In the genomic region with DNA sequence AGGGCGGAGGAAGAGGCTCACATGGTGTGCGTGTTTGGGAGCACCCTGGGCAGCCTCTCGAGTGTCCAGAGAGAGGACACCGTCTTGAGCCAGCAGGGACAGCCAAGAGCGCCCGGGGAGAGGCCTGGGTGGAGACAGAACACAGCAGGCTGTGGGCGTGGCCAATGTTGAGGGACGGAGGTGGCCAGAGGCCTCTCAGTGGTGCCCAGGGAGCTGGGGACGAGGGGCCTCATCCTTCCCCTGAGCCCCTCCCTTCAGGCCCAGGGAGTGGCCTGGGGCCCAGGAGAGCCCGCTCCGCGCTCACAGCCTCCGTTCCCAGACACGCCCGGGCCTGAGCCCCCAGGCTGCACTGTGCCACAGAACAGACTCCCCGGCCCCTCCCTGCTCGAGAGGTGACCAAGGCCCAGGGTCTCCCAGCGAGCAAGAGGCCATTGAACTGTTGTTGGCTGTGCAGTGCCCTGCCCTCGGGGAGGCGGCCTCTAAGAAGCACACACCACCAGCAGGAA, we compare ENCODE assay signal across 9 cellular contexts. TPM values are rescaled to one million over a fixed set of nuclear protein-coding genes. Genes with fewer than 3 reads are reported as not detected.
DNase-seq lines count a peak whose midpoint lies in the region; ATAC-seq and TF ChIP-seq lines count a peak whose summit lies in the region.
"Had no signal": no experiment of that assay in that cellular context is flagged by ENCODE, and none has a peak within 500 bp of the region (broad histone marks: within the 10 kb centered on the region; RNA-seq: fewer than 3 reads in every experiment).

No MANE protein-coding gene starts in this region.

- no peaks in the 10 kb centered on the region for H3K36me3 ChIP-seq in SK-N-SH (replicated peaks in 1 of 2; ENCODE audit: control insufficient read depth in 1 of 2, insufficient read depth in 2 of 2, low read length in 1 of 2)
- H3K36me3 ChIP-seq in CD8-positive, alpha-beta T cell (ENCODE audit: insufficient read depth, low read length): no peaks in the 10 kb centered on the region

- H3K9me3 Mint-ChIP-seq in T-cell: no peaks in the 10 kb centered on the region
- no peaks in the 10 kb centered on the region for H3K9me3 Mint-ChIP-seq in CD8-positive, alpha-beta T cell

- no peak overlapping the region for H3K4me3 ChIP-seq in SK-N-SH (ENCODE audit: low read depth in 2 of 2, low read length in 1 of 2)
- H3K4me3 ChIP-seq in CD8-positive, alpha-beta T cell (ENCODE audit: low read depth, low read length): no peak overlapping the region

- no peak overlapping the region for H3K27ac ChIP-seq in SK-N-SH (ENCODE audit: low read depth in 2 of 2, low read length in 1 of 2)
- H3K27ac ChIP-seq in CD8-positive, alpha-beta T cell (ENCODE audit: low read depth, low read length): no peak overlapping the region

- no peak overlapping the region for H3K4me3 Mint-ChIP-seq in T-cell
- no peak overlapping the region for H3K4me3 Mint-ChIP-seq in CD8-positive, alpha-beta T cell

- H3K4me2 ChIP-seq in SK-N-SH: no peak overlapping the region

- DNase-seq in ELF-1 (ENCODE audit: low read depth, low spot score) (peak; percentile 82), SK-N-SH (peak; percentile 73), cardiac septum (ENCODE audit: low spot score) (peak; percentile 87), retina (peak; percentile 86), T-cell (no peak)
- DNase-seq in CD8-positive, alpha-beta T cell: no peak
- DNase-seq in activated T-cell treated with anti-CD3 and anti-CD28 coated beads, Interleukin-2, amount 50 U/mL, for 1 hour: no peak
- DNase-seq: activated CD4-positive, alpha-beta T cell treated with anti-CD3 and anti-CD28 coated beads for 1 hour had no signal

- no peak for ATAC-seq in T-cell (replicated peaks in 1 of 4)
- ATAC-seq in GM19397 (IDR thresholded peaks at IDR 0.05; ENCODE audit: unreplicated experiment): no peak
- ATAC-seq in CD8-positive, alpha-beta T cell: no peak

- CTCF ChIA-PET in SK-N-SH (lab: Yijun Ruan, JAX) (interaction anchor here (1.9 kb wide), 1 partner anchor 304 kb away, joined by 6 read pairs; no protein-coding TSS in a partner anchor), T-cell (lab: Charles Lee) (no interaction called here)
- CTCF ChIA-PET in CD8-positive, alpha-beta T cell (lab: Charles Lee): no interaction called here

- H3K36me3 Mint-ChIP-seq in T-cell: no peaks in the 10 kb centered on the region
- H3K36me3 Mint-ChIP-seq in CD8-positive, alpha-beta T cell: no peaks in the 10 kb centered on the region

- WGBS in SK-N-SH (ENCODE audit: low lambda C conversion rate): 48% methylated on average over 10 of the region's 20 CpGs

- H4K20me1 ChIP-seq in SK-N-SH (ENCODE audit: insufficient read depth): no peaks in the 10 kb centered on the region

- no peak overlapping the region for H2AFZ ChIP-seq in SK-N-SH (ENCODE audit: low read depth)

- H3K79me2 ChIP-seq in SK-N-SH (ENCODE audit: insufficient read depth): no peaks in the 10 kb centered on the region

- H3K27ac Mint-ChIP-seq in T-cell: no peak overlapping the region
- H3K27ac Mint-ChIP-seq in CD8-positive, alpha-beta T cell: no peak overlapping the region

- no peak for TF ChIP-seq CTCF in SK-N-SH (IDR thresholded peaks at IDR 0.05)
- TF ChIP-seq CTCF in CD8-positive, alpha-beta T cell (IDR thresholded peaks at IDR 0.05): no peak

- no peak overlapping the region for H3K9ac ChIP-seq in SK-N-SH

- H3K4me1 Mint-ChIP-seq in T-cell: peaks cover 1 to 4% (median 3%) of the 10 kb centered on the region in 3 donors
- H3K4me1 Mint-ChIP-seq in CD8-positive, alpha-beta T cell (ENCODE audit: low read depth): no peaks in the 10 kb centered on the region

- no peaks in the 10 kb centered on the region for H3K27me3 ChIP-seq in SK-N-SH (ENCODE audit: insufficient read depth)
- H3K27me3 ChIP-seq in CD8-positive, alpha-beta T cell (ENCODE audit: insufficient read depth, low read length): no peaks in the 10 kb centered on the region

- H3K4me1 ChIP-seq in SK-N-SH (ENCODE audit: control insufficient read depth in 1 of 2, insufficient read depth in 2 of 2, low read depth in 1 of 2, low read length in 1 of 2): peaks cover 0 to 38% of the 10 kb centered on the region in 2 experiments; a peak in 1 of 4 replicates
- H3K4me1 ChIP-seq in CD8-positive, alpha-beta T cell (ENCODE audit: insufficient read depth, low read length): no peaks in the 10 kb centered on the region

- H3K9me3 ChIP-seq in SK-N-SH: no peaks in the 10 kb centered on the region
- no peaks in the 10 kb centered on the region for H3K9me3 ChIP-seq in CD8-positive, alpha-beta T cell (ENCODE audit: low read length)

- intact Hi-C loops in cardiac septum (cut with DNase I): loop anchor here (5.0 kb wide), 1 partner anchor 45 kb away; no protein-coding TSS in a partner anchor
- intact Hi-C loops in CD8-positive, alpha-beta T cell (cut with DNase I, micrococcal nuclease): no loop called here

- POLR2A ChIA-PET in SK-N-SH (lab: Yijun Ruan, JAX): interaction anchor here (1.0 kb wide), 1 partner anchor 48 kb away, joined by 3 read pairs; no protein-coding TSS in a partner anchor
- POLR2A ChIA-PET in T-cell (lab: Charles Lee): no interaction called here
- POLR2A ChIA-PET in CD8-positive, alpha-beta T cell (lab: Charles Lee): no interaction called here

- TF ChIP-seq RAD21 in SK-N-SH (IDR thresholded peaks at IDR 0.05; ENCODE audit: low read length): no peak

- no peaks in the 10 kb centered on the region for H3K9me2 ChIP-seq in SK-N-SH

- H3K27me3 Mint-ChIP-seq in T-cell: no peaks in the 10 kb centered on the region
- H3K27me3 Mint-ChIP-seq in CD8-positive, alpha-beta T cell (ENCODE audit: low read depth): no peaks in the 10 kb centered on the region

- no peak for TF ChIP-seq EP300 in SK-N-SH (IDR thresholded peaks at IDR 0.05; ENCODE audit: borderline replicate concordance in 1 of 2, low read depth in 1 of 2, low read length in 1 of 2)

- no peaks in the 10 kb centered on the region for H3F3A ChIP-seq in SK-N-SH (replicated peaks; ENCODE audit: insufficient read depth)

TF ChIP-seq in SK-N-SH, 30 proteins besides CTCF, POLR2A, EP300 and RAD21 (continues in another document):
- TF ChIP-seq NFIC (IDR thresholded peaks at IDR 0.05; ENCODE audit: borderline replicate concordance): no peak
- TF ChIP-seq TEAD4 (IDR thresholded peaks at IDR 0.05; ENCODE audit: borderline replicate concordance, insufficient read depth): no peak
- no peak for TF ChIP-seq PBX3 (IDR thresholded peaks at IDR 0.05)
- no peak for TF ChIP-seq MEF2A (IDR thresholded peaks at IDR 0.05; ENCODE audit: borderline replicate concordance, low read depth)
- TF ChIP-seq, protein P1, sequence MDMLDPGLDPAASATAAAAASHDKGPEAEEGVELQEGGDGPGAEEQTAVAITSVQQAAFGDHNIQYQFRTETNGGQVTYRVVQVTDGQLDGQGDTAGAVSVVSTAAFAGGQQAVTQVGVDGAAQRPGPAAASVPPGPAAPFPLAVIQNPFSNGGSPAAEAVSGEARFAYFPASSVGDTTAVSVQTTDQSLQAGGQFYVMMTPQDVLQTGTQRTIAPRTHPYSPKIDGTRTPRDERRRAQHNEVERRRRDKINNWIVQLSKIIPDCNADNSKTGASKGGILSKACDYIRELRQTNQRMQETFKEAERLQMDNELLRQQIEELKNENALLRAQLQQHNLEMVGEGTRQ (IDR thresholded peaks at IDR 0.05; ENCODE audit: borderline replicate concordance, low read depth, low read length): no peak
- no peak for TF ChIP-seq POLR2AphosphoS5 (IDR thresholded peaks at IDR 0.05; ENCODE audit: low read depth, low read length)
- no peak for TF ChIP-seq NRF1 (IDR thresholded peaks at IDR 0.05; ENCODE audit: low read depth, low read length)
- TF ChIP-seq FOSL2 (IDR thresholded peaks at IDR 0.05; ENCODE audit: borderline replicate concordance, low read depth): no peak
- no peak for TF ChIP-seq JUND (IDR thresholded peaks at IDR 0.05)
- TF ChIP-seq ELF1 (IDR thresholded peaks at IDR 0.05): no peak
- TF ChIP-seq, protein P2, sequence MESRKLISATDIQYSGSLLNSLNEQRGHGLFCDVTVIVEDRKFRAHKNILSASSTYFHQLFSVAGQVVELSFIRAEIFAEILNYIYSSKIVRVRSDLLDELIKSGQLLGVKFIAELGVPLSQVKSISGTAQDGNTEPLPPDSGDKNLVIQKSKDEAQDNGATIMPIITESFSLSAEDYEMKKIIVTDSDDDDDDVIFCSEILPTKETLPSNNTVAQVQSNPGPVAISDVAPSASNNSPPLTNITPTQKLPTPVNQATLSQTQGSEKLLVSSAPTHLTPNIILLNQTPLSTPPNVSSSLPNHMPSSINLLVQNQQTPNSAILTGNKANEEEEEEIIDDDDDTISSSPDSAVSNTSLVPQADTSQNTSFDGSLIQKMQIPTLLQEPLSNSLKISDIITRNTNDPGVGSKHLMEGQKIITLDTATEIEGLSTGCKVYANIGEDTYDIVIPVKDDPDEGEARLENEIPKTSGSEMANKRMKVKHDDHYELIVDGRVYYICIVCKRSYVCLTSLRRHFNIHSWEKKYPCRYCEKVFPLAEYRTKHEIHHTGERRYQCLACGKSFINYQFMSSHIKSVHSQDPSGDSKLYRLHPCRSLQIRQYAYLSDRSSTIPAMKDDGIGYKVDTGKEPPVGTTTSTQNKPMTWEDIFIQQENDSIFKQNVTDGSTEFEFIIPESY (IDR thresholded peaks at IDR 0.05; ENCODE audit: borderline replicate concordance, low read depth): no peak
- no peak for TF ChIP-seq MXI1 (IDR thresholded peaks at IDR 0.05; ENCODE audit: low read depth, low read length)
- TF ChIP-seq FOXJ3 (CRISPR knock-in tag; IDR thresholded peaks at IDR 0.05): no peak

RNA-seq across cellular contexts. Expression of gene CDKN1C, which starts 48.4 kb away (rescaled TPM):
- 1.1 and 1.6 TPM in 2 replicates for polyA plus RNA-seq in SK-N-SH (2012; rRNA removed)
- polyA plus RNA-seq in SK-N-SH (2012; cell fraction: cytosol; rRNA removed): 1.2 and 1.7 TPM in 2 replicates
- 2.4 and 4.2 TPM in 2 replicates for polyA plus RNA-seq in SK-N-SH (2012; cell fraction: nucleus; rRNA removed)
- total RNA-seq in cardiac septum (11.5 TPM), T-cell (1 to 10 TPM; 2.1 to 7.0 (median 5.3) TPM)
- 1 to 10 TPM; 2.5 to 3.6 TPM for total RNA-seq in CD8-positive, alpha-beta T cell

Comparison
In these comparisons a context has a peak if more than half of its experiments do, and no peak if none do; other contexts are left out.
1. DNase-seq: peak in ELF-1 (single experiment), SK-N-SH (single experiment), cardiac septum (single experiment) and retina (single experiment); none in T-cell (0 of 34), CD8-positive, alpha-beta T cell (0 of 7) and activated T-cell treated with anti-CD3 and anti-CD28 coated beads, Interleukin-2, amount 50 U/mL, for 1 hour (single experiment).